8 cellular contexts compared by ENCODE assay signal in the genomic region with DNA sequence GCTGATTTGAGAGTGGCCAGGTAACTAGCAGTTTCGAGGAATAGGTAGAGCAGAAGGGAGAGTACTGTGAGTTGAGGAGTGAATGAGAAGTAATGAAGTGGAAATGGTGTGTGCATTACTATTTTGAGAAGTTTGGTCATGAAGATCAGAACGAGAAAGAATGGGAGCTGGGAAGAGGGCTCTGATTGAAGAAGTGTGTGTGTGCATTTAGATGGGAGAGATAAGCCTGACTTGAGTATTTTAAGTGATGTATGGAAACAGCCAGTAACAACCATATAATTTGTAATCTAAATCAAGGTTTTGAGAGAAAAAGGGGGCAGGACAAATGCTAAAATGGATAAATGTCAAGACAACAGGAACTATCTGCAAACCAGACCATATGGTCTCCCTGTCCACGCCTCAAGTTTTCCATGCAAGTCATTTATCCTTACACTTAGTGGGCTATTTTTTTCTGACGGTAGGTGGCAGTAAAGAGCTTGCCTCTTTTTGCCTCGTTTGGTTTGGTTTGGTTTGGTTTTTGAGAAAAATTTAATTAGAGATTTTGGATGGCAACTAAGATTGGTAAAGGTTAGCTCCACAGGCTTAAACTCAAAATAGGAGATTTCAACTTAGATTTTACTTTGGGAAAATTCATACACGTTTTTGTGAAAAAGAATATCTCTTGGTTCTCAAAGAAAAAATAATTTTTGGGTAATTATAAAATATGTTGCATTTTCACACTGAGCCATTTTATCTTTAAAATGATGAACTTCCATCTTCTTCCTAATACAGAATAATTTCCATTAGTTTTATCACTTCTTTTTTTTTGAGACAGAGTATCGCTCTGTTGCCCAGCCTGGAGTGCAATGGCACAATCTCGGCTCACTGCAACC. TPM values are rescaled to one million over a fixed set of nuclear protein-coding genes. Genes with fewer than 3 reads are reported as not detected.
DNase-seq lines count a peak whose midpoint lies in the region; ATAC-seq and TF ChIP-seq lines count a peak whose summit lies in the region.

No MANE protein-coding gene starts in this region.

- H3K9me3 Mint-ChIP-seq in H9 = no peaks in the 10 kb centered on the region

- no peak overlapping the region for H2BK15ac ChIP-seq in H9 (ENCODE audit: low read depth, low read length)

- peak; percentile 65 for DNase-seq in Caki2 (ENCODE audit: low read depth)
- DNase-seq in H9 = no peak
- peak; percentile 80 to 86 for DNase-seq in NCI-H446 (lab: John Stamatoyannopoulos, UW)
- DNase-seq in activated gamma-delta T cell treated with anti-CD3 and anti-CD28 coated beads, Interleukin-2, amount 50 U/mL, for 16 hours (ENCODE audit: low read depth) = peak; percentile 25
- DNase-seq in left cardiac atrium = no peak
- no peak for DNase-seq in sciatic nerve (ENCODE audit: low spot score)

- no peaks in the 10 kb centered on the region for H4K20me1 ChIP-seq in H9 (ENCODE audit: control insufficient read depth, insufficient read depth, insufficient read length)

- no peak overlapping the region for H2AK5ac ChIP-seq in H9 (ENCODE audit: insufficient read length, low read length)

- no peak overlapping the region for H3K27ac ChIP-seq in H9 (ENCODE audit: insufficient read length, low read depth, low read length)

- no peaks in the 10 kb centered on the region for H3K79me1 ChIP-seq in H9 (ENCODE audit: insufficient read depth, low read depth, low read length, poor library complexity, severe bottlenecking)

- no peaks in the 10 kb centered on the region for H3K23me2 ChIP-seq in H9 (ENCODE audit: insufficient read length, low read depth, low read length, poor library complexity, severe bottlenecking)

- H3T11ph ChIP-seq in H9 (ENCODE audit: low read length) = no peak overlapping the region

- no peaks in the 10 kb centered on the region for H3K27me3 Mint-ChIP-seq in H9 (ENCODE audit: low read depth)

- no peaks in the 10 kb centered on the region for H3K4me1 ChIP-seq in H9 (ENCODE audit: insufficient read depth, low read length)

- H3K18ac ChIP-seq in H9 (ENCODE audit: insufficient read length, low read depth, low read length) = no peak overlapping the region

- H3K4me2 ChIP-seq in H9 (ENCODE audit: insufficient read depth, insufficient read length, low read length) = no peak overlapping the region

- intact Hi-C loops in left cardiac atrium (cut with DNase I) = loop anchor here (5.0 to 10.0 kb wide), 3 partner anchors 269 to 459 kb away; no protein-coding TSS in a partner anchor
- intact Hi-C loops in sciatic nerve (cut with DNase I) = loop anchor here (10.0 kb wide), 1 partner anchor 271 kb away; no protein-coding TSS in a partner anchor

- no peaks in the 10 kb centered on the region for H3K4me1 Mint-ChIP-seq in H9

- peak; percentile 92 for TF ChIP-seq CTCF in H9 (conservative IDR thresholded peaks at IDR 0.05)

- no peak overlapping the region for H3K23ac ChIP-seq in H9 (ENCODE audit: insufficient read length, low read depth, low read length)

- no peak overlapping the region for H2BK5ac ChIP-seq in H9 (ENCODE audit: insufficient read length, low read length)

- no peak overlapping the region for H2BK12ac ChIP-seq in H9 (ENCODE audit: insufficient read length, low read depth, low read length)

- H2AFZ ChIP-seq in H9 (ENCODE audit: low read length) = no peak overlapping the region

- no peaks in the 10 kb centered on the region for H3K36me3 Mint-ChIP-seq in H9 (ENCODE audit: insufficient read depth in 1 of 3, low read depth in 3 of 3)

- H3K27me3 ChIP-seq in H9 (ENCODE audit: insufficient read depth, low read length) = no peaks in the 10 kb centered on the region

- no peak overlapping the region for H2BK20ac ChIP-seq in H9 (ENCODE audit: low read depth, low read length, poor library complexity, severe bottlenecking)

- in situ Hi-C loops in Caki2 (cut with HindIII; ENCODE audit: low pct_unique_long_range_greater_than_20kb, low sequenced_read_pairs) = no loop called here

- no peak overlapping the region for H2BK120ac ChIP-seq in H9 (ENCODE audit: low read depth, low read length, poor library complexity, severe bottlenecking)

- no peak overlapping the region for H4K5ac ChIP-seq in H9 (ENCODE audit: insufficient read length, low read depth, low read length)

- H4K91ac ChIP-seq in H9 (ENCODE audit: insufficient read length, low read depth, low read length) = no peak overlapping the region

- WGBS in H9 (ENCODE audit: extremely low coverage, insufficient read length, low lambda C conversion rate) = 100% methylated on average over 2 of the region's 8 CpGs

- H3K14ac ChIP-seq in H9 (ENCODE audit: insufficient read depth, low read length) = no peak overlapping the region

- H3K4ac ChIP-seq in H9 (ENCODE audit: low read depth, low read length) = no peak overlapping the region

- no peak overlapping the region for H4K8ac ChIP-seq in H9 (replicated peaks; ENCODE audit: insufficient read length, low read depth, low read length)

- ATAC-seq in left cardiac atrium = peak; percentile 47
- ATAC-seq in sciatic nerve = peak; percentile 53
- ATAC-seq in GM21619 (IDR thresholded peaks at IDR 0.05; ENCODE audit: unreplicated experiment) = no peak
- no peak for ATAC-seq in GM21526 (IDR thresholded peaks at IDR 0.05; ENCODE audit: low FRiP score, unreplicated experiment)

- H3K9ac ChIP-seq in H9 (ENCODE audit: extremely low read depth, insufficient read length, low read length) = no peak overlapping the region

- no peak overlapping the region; a peak in 1 of 7 replicates for H3K27ac Mint-ChIP-seq in H9

- H3K4me3 Mint-ChIP-seq in H9 = no peak overlapping the region

- no peak overlapping the region for H3K56ac ChIP-seq in H9 (ENCODE audit: insufficient read length, low read depth, low read length)

- no peaks in the 10 kb centered on the region for H3K79me2 ChIP-seq in H9 (ENCODE audit: insufficient read depth, low read length)

- no peaks in the 10 kb centered on the region for H3K9me3 ChIP-seq in H9 (ENCODE audit: control insufficient read depth, low read depth, low read length)

RNA-seq across cellular contexts. Expression of a gene that starts 9.5 kb away (rescaled TPM):
- total RNA-seq in Caki2 (2014; rRNA removed; shearing (Covaris generic); ENCODE audit: low replicate concordance) = 11.1 and 13.7 TPM in 2 replicates
- 27.8 and 30.9 TPM in 2 replicates for total RNA-seq in H9 (2021)
- total RNA-seq in left cardiac atrium = 10 to 100 TPM; 19.9 to 23.0 TPM
- total RNA-seq in sciatic nerve = 13.0 TPM

Comparison
In these comparisons a context has a peak if more than half of its experiments do, and no peak if none do; other contexts are left out.
1. DNase-seq: peak in Caki2 (single experiment), NCI-H446 (2 of 2) and activated gamma-delta T cell treated with anti-CD3 and anti-CD28 coated beads, Interleukin-2, amount 50 U/mL, for 16 hours (single experiment); none in H9 (single experiment), left cardiac atrium (single experiment) and sciatic nerve (single experiment).
2. ATAC-seq: peak in left cardiac atrium (2 of 2) and sciatic nerve (single experiment); none in GM21619 (single experiment) and GM21526 (single experiment).